Comparison of ENCODE assay signal across 24 cellular contexts in genomic region chr6:71524201-71524600, GRCh38.
"Had no signal": no experiment of that assay in that cellular context is flagged by ENCODE, and none has a peak within 500 bp of the region (broad histone marks: within the 10 kb centered on the region; RNA-seq: fewer than 3 reads in every experiment).

No MANE protein-coding gene starts in this region.

- H3K36me3 Mint-ChIP-seq: immature natural killer cell; naive thymus-derived CD4-positive, alpha-beta T cell; natural killer cell treated with Interleukin-12 subunit alpha and Interleukin-12 subunit beta and Interleukin-15 and Interleukin-18, amount 100 ng/mL, for 72 hours; stimulated activated memory B cell treated with anti-CD40 and anti-IgM and Interleukin-4, amounts not matched to agents 10 μg/mL and 1 μg/mL and 100 μg/mL, for 72 hours; type B pancreatic cell had no signal

- H3K4me1 Mint-ChIP-seq: immature natural killer cell; stimulated activated memory B cell treated with anti-CD40 and anti-IgM and Interleukin-4, amounts not matched to agents 10 μg/mL and 1 μg/mL and 100 μg/mL, for 72 hours; stimulated activated naive CD8-positive, alpha-beta T cell treated with anti-CD3 and anti-CD28 coated beads, Interleukin-15, amount 100 ng/mL, for 72 hours had no signal

- H3K4me1 ChIP-seq: left ventricle myocardium inferior, right atrium auricular region, right lobe of liver, tibial nerve, uterus had no signal

- H3K9me3 Mint-ChIP-seq: stimulated activated memory B cell treated with anti-CD40 and anti-IgM and Interleukin-4, amounts not matched to agents 10 μg/mL and 1 μg/mL and 100 μg/mL, for 72 hours; stimulated activated naive CD8-positive, alpha-beta T cell treated with anti-CD3 and anti-CD28 coated beads, Interleukin-15, amount 100 ng/mL, for 72 hours had no signal

- H3K9me3 ChIP-seq: mucosa of descending colon, ovary, right atrium auricular region, right lobe of liver, tibial nerve, uterus had no signal

- ATAC-seq: mucosa of descending colon; naive thymus-derived CD4-positive, alpha-beta T cell; natural killer cell treated with Interleukin-12 subunit alpha and Interleukin-12 subunit beta and Interleukin-15 and Interleukin-18, amount 100 ng/mL, for 72 hours; right lobe of liver; stimulated activated memory B cell treated with anti-CD40 and anti-IgM and Interleukin-4, amounts not matched to agents 10 μg/mL and 1 μg/mL and 100 μg/mL, for 72 hours; stimulated activated naive CD8-positive, alpha-beta T cell treated with anti-CD3 and anti-CD28 coated beads, Interleukin-15, amount 100 ng/mL, for 72 hours had no signal

- H3K4me3 Mint-ChIP-seq: immature natural killer cell; naive thymus-derived CD4-positive, alpha-beta T cell; natural killer cell treated with Interleukin-12 subunit alpha and Interleukin-12 subunit beta and Interleukin-15 and Interleukin-18, amount 100 ng/mL, for 72 hours; stimulated activated memory B cell treated with anti-CD40 and anti-IgM and Interleukin-4, amounts not matched to agents 10 μg/mL and 1 μg/mL and 100 μg/mL, for 72 hours; stimulated activated naive CD8-positive, alpha-beta T cell treated with anti-CD3 and anti-CD28 coated beads, Interleukin-15, amount 100 ng/mL, for 72 hours; type B pancreatic cell had no signal

- H3K27ac Mint-ChIP-seq: immature natural killer cell; naive thymus-derived CD4-positive, alpha-beta T cell; natural killer cell treated with Interleukin-12 subunit alpha and Interleukin-12 subunit beta and Interleukin-15 and Interleukin-18, amount 100 ng/mL, for 72 hours; progenitor cell of endocrine pancreas; stimulated activated memory B cell treated with anti-CD40 and anti-IgM and Interleukin-4, amounts not matched to agents 10 μg/mL and 1 μg/mL and 100 μg/mL, for 72 hours; stimulated activated naive CD8-positive, alpha-beta T cell treated with anti-CD3 and anti-CD28 coated beads, Interleukin-15, amount 100 ng/mL, for 72 hours; type B pancreatic cell had no signal

- H3K36me3 ChIP-seq: left ventricle myocardium inferior, ovary, right atrium auricular region, right lobe of liver, tibial nerve, uterus had no signal

- H3K27me3 Mint-ChIP-seq: progenitor cell of endocrine pancreas; stimulated activated naive CD8-positive, alpha-beta T cell treated with anti-CD3 and anti-CD28 coated beads, Interleukin-15, amount 100 ng/mL, for 72 hours; type B pancreatic cell had no signal

- H3K27me3 ChIP-seq: ovary, right atrium auricular region, tibial nerve, uterus had no signal

- DNase-seq: immature natural killer cell; kidney; left ventricle myocardium inferior; midbrain; mucosa of descending colon; naive thymus-derived CD4-positive, alpha-beta T cell; ovary; right lobe of liver; stimulated activated CD4-positive, alpha-beta T cell treated with anti-CD3 and anti-CD28 coated beads, Interleukin-1b, Interleukin-23, amount 100 ng/mL, for 48 hours; stimulated activated CD4-positive, alpha-beta T cell treated with anti-CD3 and anti-CD28 coated beads, Interleukin-2, amount 100 ng/mL, for 48 hours; stimulated activated CD4-positive, alpha-beta T cell treated with anti-CD3 and anti-CD28 coated beads, Interleukin-4, amount 100 ng/mL, for 4 hours; stimulated activated CD8-positive, alpha-beta memory T cell treated with anti-CD3 and anti-CD28 coated beads, Interleukin-4, amount 100 ng/mL, for 48 hours; stimulated activated naive CD4-positive, alpha-beta T cell treated with Interleukin-2 at 50 U/mL for 16 hours; stimulated activated naive CD8-positive, alpha-beta T cell treated with anti-CD3 and anti-CD28 coated beads, Interleukin-15, amount 100 ng/mL, for 72 hours; substantia nigra; uterus had no signal

- H3K4me3 ChIP-seq: left ventricle myocardium inferior, lung, mucosa of descending colon, ovary, right atrium auricular region, right lobe of liver, smooth muscle cell, tibial nerve, uterus had no signal
